Comparison of ENCODE assay signal across 16 cellular contexts in the genomic region with DNA sequence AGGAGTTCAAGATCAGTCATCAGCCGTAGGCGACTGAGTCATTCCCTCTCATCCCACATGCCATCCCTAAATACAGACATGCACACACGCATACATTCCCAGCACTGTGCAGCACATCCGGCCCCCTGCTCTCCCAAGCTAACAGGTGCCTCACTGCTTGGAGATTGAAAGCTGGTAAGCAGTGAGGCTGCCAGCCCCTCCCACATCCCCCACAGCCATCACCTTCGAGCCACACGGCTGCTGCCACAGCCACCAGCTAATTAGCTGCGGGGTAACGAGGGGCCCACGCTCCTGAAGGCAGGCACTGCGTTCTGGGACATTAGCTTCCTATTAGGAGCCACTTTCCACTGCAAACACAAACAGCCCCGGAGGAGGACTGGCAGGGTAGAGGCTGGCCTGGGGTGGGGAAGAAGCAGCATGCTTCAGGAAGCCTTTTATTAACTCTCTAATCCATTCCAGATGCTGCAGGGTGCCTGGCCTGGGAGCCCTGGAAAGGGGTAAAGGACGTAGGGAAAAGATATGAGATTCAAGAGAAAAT.
DNase-seq lines count a peak whose midpoint lies in the region; ATAC-seq lines count a peak whose summit lies in the region.
"Had no signal": no experiment of that assay in that cellular context is flagged by ENCODE, and none has a peak within 500 bp of the region (broad histone marks: within the 10 kb centered on the region; RNA-seq: fewer than 3 reads in every experiment).

No MANE protein-coding gene starts in this region.

- H3K4me3 Mint-ChIP-seq in activated T-cell treated with anti-CD3 and anti-CD28 coated beads, Interleukin-2, amount 50 U/mL, for 72 hours: no peak overlapping the region
- H3K4me3 Mint-ChIP-seq: activated naive CD8-positive, alpha-beta T cell had no signal

- ATAC-seq in activated T-cell treated with anti-CD3 and anti-CD28 coated beads, Interleukin-2, amount 50 U/mL, for 72 hours (replicated peaks in 1 of 2): no peak
- ATAC-seq: body of pancreas, left ventricle myocardium superior had no signal

- DNase-seq in AG20443 (ENCODE audit: low spot score) (peak; percentile 48), GM04503 (ENCODE audit: low read depth) (peak; percentile 3), RPMI7951 (ENCODE audit: low read depth) (peak; percentile 98), kidney tubule cell (ENCODE audit: low spot score) (peak; percentile 43), SKM-1 (lab: John Stamatoyannopoulos, UW; ENCODE audit: unreplicated experiment) (no peak), NCI-H2196 (lab: John Stamatoyannopoulos, UW; ENCODE audit: unreplicated experiment) (no peak), pons (ENCODE audit: low spot score) (no peak)
- no peak for DNase-seq in activated T-cell treated with anti-CD3 and anti-CD28 coated beads, Interleukin-2, amount 50 U/mL, for 72 hours
- DNase-seq: activated CD4-positive, alpha-beta T cell treated with anti-CD3 and anti-CD28 coated beads, Interleukin-2, amount 50 U/mL, for 4 hours; activated T-cell treated with anti-CD3 and anti-CD28 coated beads, Interleukin-2, amount 50 U/mL, for 1 hour; cortex of kidney; left ventricle myocardium superior; NCI-H146; Peyer's patch had no signal

- no peaks in the 10 kb centered on the region for H3K27me3 Mint-ChIP-seq in activated T-cell treated with anti-CD3 and anti-CD28 coated beads, Interleukin-2, amount 50 U/mL, for 72 hours (ENCODE audit: low read depth)

- H3K27ac Mint-ChIP-seq in activated T-cell treated with anti-CD3 and anti-CD28 coated beads, Interleukin-2, amount 50 U/mL, for 72 hours: no peak overlapping the region
- H3K27ac Mint-ChIP-seq: activated naive CD8-positive, alpha-beta T cell had no signal

- no peaks in the 10 kb centered on the region for H3K9me3 Mint-ChIP-seq in activated T-cell treated with anti-CD3 and anti-CD28 coated beads, Interleukin-2, amount 50 U/mL, for 72 hours

- no peaks in the 10 kb centered on the region for H3K4me1 Mint-ChIP-seq in activated T-cell treated with anti-CD3 and anti-CD28 coated beads, Interleukin-2, amount 50 U/mL, for 72 hours (ENCODE audit: low read depth)

- no peaks in the 10 kb centered on the region for H3K36me3 Mint-ChIP-seq in activated T-cell treated with anti-CD3 and anti-CD28 coated beads, Interleukin-2, amount 50 U/mL, for 72 hours (ENCODE audit: insufficient read depth in 2 of 2)
- H3K36me3 Mint-ChIP-seq: activated naive CD8-positive, alpha-beta T cell had no signal

Comparison
In these comparisons a context has a peak if more than half of its experiments do, and no peak if none do; other contexts are left out.
1. DNase-seq: peak in AG20443 (single experiment), GM04503 (single experiment), RPMI7951 (single experiment) and kidney tubule cell (single experiment); none in SKM-1 (single experiment), NCI-H2196 (single experiment), activated T-cell treated with anti-CD3 and anti-CD28 coated beads, Interleukin-2, amount 50 U/mL, for 72 hours (0 of 2) and pons (single experiment).